ENCODE assay signal across 19 cellular contexts in the genomic region with DNA sequence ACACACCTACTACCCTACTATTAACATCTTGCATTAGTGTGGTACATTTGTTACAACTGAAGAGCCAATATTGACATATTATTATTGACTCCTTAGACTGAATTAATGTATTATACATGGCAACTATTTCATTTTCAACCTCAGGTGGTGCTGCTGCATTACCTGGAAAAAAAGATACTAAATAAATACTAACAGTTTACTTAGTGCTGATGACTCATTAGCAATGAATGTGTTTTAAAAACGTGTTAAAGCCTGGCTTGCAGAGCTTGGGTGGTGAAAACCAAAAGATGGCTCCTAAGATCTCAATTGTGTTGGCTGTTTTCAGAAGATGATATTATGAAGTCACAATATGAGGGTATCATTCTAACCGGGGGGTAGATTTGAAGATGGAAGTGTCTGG.
DNase-seq lines count a peak whose midpoint lies in the region; ATAC-seq and TF ChIP-seq lines count a peak whose summit lies in the region.
"Had no signal": no experiment of that assay in that cellular context is flagged by ENCODE, and none has a peak within 500 bp of the region (broad histone marks: within the 10 kb centered on the region; RNA-seq: fewer than 3 reads in every experiment).

No MANE protein-coding gene starts in this region.

- DNase-seq in DMS153 treated with DMSO at 0.1 percent for 48 hours (lab: John Stamatoyannopoulos, UW; ENCODE audit: unreplicated experiment) (peak; percentile 17), NCI-H1417 treated with DMSO at 0.1 percent for 48 hours (lab: John Stamatoyannopoulos, UW) (peak; percentile 11), RWPE2 (ENCODE audit: low spot score) (no peak), kidney tubule cell (ENCODE audit: low spot score) (peak; percentile 66), NOMO-1 (lab: John Stamatoyannopoulos, UW; ENCODE audit: unreplicated experiment in 2 of 2) (no peak), epidermal melanocyte (ENCODE audit: insufficient read length, low spot score) (no peak), NCI-H1048 (lab: John Stamatoyannopoulos, UW) (no peak), brain microvascular endothelial cell (no peak)
- DNase-seq: activated CD4-positive, alpha-beta T cell treated with anti-CD3 and anti-CD28 coated beads, Interleukin-2, amount 10 ng/mL, durations not matched to agents 24 days and 14 days; activated T-cell treated with anti-CD3 and anti-CD28 coated beads, Interleukin-2, amount 50 U/mL, for 1 hour; H7; heart right ventricle; IMR-90; left colon; naive thymus-derived CD8-positive, alpha-beta T cell; NCI-H1694; SJCRH30; stomach; T-helper 9 cell had no signal

- in situ Hi-C loops in brain microvascular endothelial cell (cut with HindIII; ENCODE audit: low pct_ligation_motif_present, low sequenced_read_pairs) = no loop called here

- no peak overlapping the region for H3K27ac ChIP-seq in RWPE2 (ENCODE audit: poor library complexity, severe bottlenecking)
- H3K27ac ChIP-seq in brain microvascular endothelial cell = no peak overlapping the region
- H3K27ac ChIP-seq: heart right ventricle, SJCRH30, stomach had no signal

- H3K36me3 ChIP-seq in RWPE2 (ENCODE audit: low read depth) (no peaks in the 10 kb centered on the region), brain microvascular endothelial cell (replicated peaks) (no peaks in the 10 kb centered on the region)
- H3K36me3 ChIP-seq: heart right ventricle, SJCRH30, stomach had no signal

- ATAC-seq in RWPE2 (ENCODE audit: low read depth) = peak; percentile 84
- ATAC-seq: heart right ventricle; left colon; naive thymus-derived CD8-positive, alpha-beta T cell had no signal

- H3K27me3 ChIP-seq in RWPE2 (ENCODE audit: insufficient read depth, poor library complexity, severe bottlenecking) (no peaks in the 10 kb centered on the region), brain microvascular endothelial cell (replicated peaks) (peaks cover 4% of the 10 kb centered on the region)
- H3K27me3 ChIP-seq: stomach had no signal

- H3K9me3 ChIP-seq in RWPE2 (ENCODE audit: severe bottlenecking) = no peaks in the 10 kb centered on the region
- H3K9me3 ChIP-seq: SJCRH30, stomach had no signal

- TF ChIP-seq CTCF in RWPE2 (IDR thresholded peaks at IDR 0.05; ENCODE audit: poor library complexity, severe bottlenecking) (peak; percentile 51), brain microvascular endothelial cell (IDR thresholded peaks at IDR 0.05; ENCODE audit: low read depth, low read length, missing control alignments) (no peak)

- peaks cover 12% of the 10 kb centered on the region for H3K4me1 ChIP-seq in RWPE2 (ENCODE audit: insufficient read depth, poor library complexity, severe bottlenecking)
- H3K4me1 ChIP-seq: heart right ventricle, SJCRH30 had no signal

- H3K4me3 ChIP-seq in RWPE2 (ENCODE audit: severe bottlenecking) = no peak overlapping the region
- no peak overlapping the region for H3K4me3 ChIP-seq in brain microvascular endothelial cell (ENCODE audit: low read depth, low read length)
- H3K4me3 ChIP-seq: heart right ventricle, SJCRH30, stomach had no signal

Comparison
In these comparisons a context has a peak if more than half of its experiments do, and no peak if none do; other contexts are left out.
1. DNase-seq: peak in DMS153 treated with DMSO at 0.1 percent for 48 hours (single experiment), NCI-H1417 treated with DMSO at 0.1 percent for 48 hours (single experiment) and kidney tubule cell (single experiment); none in RWPE2 (single experiment), NOMO-1 (0 of 2), epidermal melanocyte (single experiment), NCI-H1048 (single experiment) and brain microvascular endothelial cell (single experiment).